In genomic region chr12:122042910-122043309, GRCh38 we compare ENCODE assay signal across 27 cellular contexts.
"Had no signal": no experiment of that assay in that cellular context is flagged by ENCODE, and none has a peak within 500 bp of the region (broad histone marks: within the 10 kb centered on the region; RNA-seq: fewer than 3 reads in every experiment).

No MANE protein-coding gene starts in this region.

- H3K4me1 Mint-ChIP-seq: activated CD4-positive, alpha-beta T cell treated with anti-CD3 and anti-CD28 coated beads, Interleukin-2, amount 10 ng/mL, durations not matched to agents 24 days and 14 days; activated CD8-positive, alpha-beta memory T cell treated with anti-CD3 and anti-CD28 coated beads, Interleukin-2, amount 10 ng/mL, durations not matched to agents 7 days and 5 days; activated naive CD4-positive, alpha-beta T cell treated with anti-CD3 and anti-CD28 coated beads, Interleukin-2, amount 50 U/mL, for 24 hours; IgD-negative memory B cell had no signal

- H3K9me3 Mint-ChIP-seq: activated CD4-positive, alpha-beta T cell treated with anti-CD3 and anti-CD28 coated beads, Interleukin-2, amount 10 ng/mL, durations not matched to agents 24 days and 14 days; activated naive CD4-positive, alpha-beta T cell treated with anti-CD3 and anti-CD28 coated beads, Interleukin-2, amount 50 U/mL, for 24 hours; activated T-cell treated with anti-CD3 and anti-CD28 coated beads, Interleukin-2, amount 50 U/mL, for 24 hours; activated T-helper 1 cell treated with anti-CD3 and anti-CD28 coated beads, Interleukin-12 subunit alpha, Interleukin-12 subunit beta, Interleukin-2, Interleukin-4 antibody, amounts not matched to agents 30 ng/mL and 10 ng/mL and 1 ng/mL, durations not matched to agents 14 hours and 24 hours and 36 hours; IgD-negative memory B cell had no signal

- H3K27ac Mint-ChIP-seq: activated CD4-positive, alpha-beta T cell treated with anti-CD3 and anti-CD28 coated beads, Interleukin-2, amount 10 ng/mL, durations not matched to agents 24 days and 14 days; activated CD8-positive, alpha-beta memory T cell treated with anti-CD3 and anti-CD28 coated beads, Interleukin-2, amount 10 ng/mL, durations not matched to agents 7 days and 5 days; activated naive CD4-positive, alpha-beta T cell treated with anti-CD3 and anti-CD28 coated beads, Interleukin-2, amount 50 U/mL, for 24 hours; activated T-cell treated with anti-CD3 and anti-CD28 coated beads, Interleukin-2, amount 50 U/mL, for 24 hours; activated T-helper 1 cell treated with anti-CD3 and anti-CD28 coated beads, Interleukin-12 subunit alpha, Interleukin-12 subunit beta, Interleukin-2, Interleukin-4 antibody, amounts not matched to agents 30 ng/mL and 10 ng/mL and 1 ng/mL, durations not matched to agents 14 hours and 24 hours and 36 hours; IgD-negative memory B cell had no signal

- H3K36me3 Mint-ChIP-seq: activated CD8-positive, alpha-beta memory T cell treated with anti-CD3 and anti-CD28 coated beads, Interleukin-2, amount 10 ng/mL, durations not matched to agents 7 days and 5 days; activated naive CD4-positive, alpha-beta T cell treated with anti-CD3 and anti-CD28 coated beads, Interleukin-2, amount 50 U/mL, for 24 hours; IgD-negative memory B cell had no signal

- H3K27me3 Mint-ChIP-seq: activated CD4-positive, alpha-beta T cell treated with anti-CD3 and anti-CD28 coated beads, Interleukin-2, amount 10 ng/mL, durations not matched to agents 24 days and 14 days; activated CD8-positive, alpha-beta memory T cell treated with anti-CD3 and anti-CD28 coated beads, Interleukin-2, amount 10 ng/mL, durations not matched to agents 7 days and 5 days; activated naive CD4-positive, alpha-beta T cell treated with anti-CD3 and anti-CD28 coated beads, Interleukin-2, amount 50 U/mL, for 24 hours; activated T-cell treated with anti-CD3 and anti-CD28 coated beads, Interleukin-2, amount 50 U/mL, for 24 hours; IgD-negative memory B cell had no signal

- H3K4me3 Mint-ChIP-seq: activated CD4-positive, alpha-beta T cell treated with anti-CD3 and anti-CD28 coated beads, Interleukin-2, amount 10 ng/mL, durations not matched to agents 24 days and 14 days; activated CD8-positive, alpha-beta memory T cell treated with anti-CD3 and anti-CD28 coated beads, Interleukin-2, amount 10 ng/mL, durations not matched to agents 7 days and 5 days; activated naive CD4-positive, alpha-beta T cell treated with anti-CD3 and anti-CD28 coated beads, Interleukin-2, amount 50 U/mL, for 24 hours; activated T-cell treated with anti-CD3 and anti-CD28 coated beads, Interleukin-2, amount 50 U/mL, for 24 hours; activated T-helper 1 cell treated with anti-CD3 and anti-CD28 coated beads, Interleukin-12 subunit alpha, Interleukin-12 subunit beta, Interleukin-2, Interleukin-4 antibody, amounts not matched to agents 30 ng/mL and 10 ng/mL and 1 ng/mL, durations not matched to agents 14 hours and 24 hours and 36 hours; IgD-negative memory B cell had no signal

- DNase-seq: activated CD4-positive, alpha-beta T cell treated with anti-CD3 and anti-CD28 coated beads for 1 hour; activated CD4-positive, alpha-beta T cell treated with anti-CD3 and anti-CD28 coated beads, Interleukin-2, amount 10 ng/mL, durations not matched to agents 24 days and 14 days; activated CD4-positive, alpha-beta T cell treated with anti-CD3 and anti-CD28 coated beads, Interleukin-2, amount 50 U/mL, for 48 hours; activated CD8-positive, alpha-beta memory T cell treated with anti-CD3 and anti-CD28 coated beads, Interleukin-2, amount 10 ng/mL, durations not matched to agents 7 days and 5 days; activated effector memory CD4-positive, alpha-beta T cell treated with Interleukin-2 at 50 U/mL for 16 hours; activated naive CD4-positive, alpha-beta T cell; activated T-cell treated with anti-CD3 and anti-CD28 coated beads, Interleukin-2, amount 50 U/mL, for 24 hours; aorta; NCI-H1092; NCI-H1417; NCI-H1694; NCI-H2029; NCI-H2107; NCI-H2171 treated with DMSO at 0.1 percent for 48 hours; NCI-H226; NCI-H69; NK-92 treated with Interleukin-12 subunit alpha and Interleukin-12 subunit beta, amount 100 ng/mL, for 24 hours; OCI-M1; RPMI8226; SJCRH30; SK-N-SH; T-helper 1 cell had no signal

- ATAC-seq: activated CD8-positive, alpha-beta memory T cell treated with anti-CD3 and anti-CD28 coated beads, Interleukin-2, amount 10 ng/mL, durations not matched to agents 7 days and 5 days; Panc1; Right ventricle myocardium inferior had no signal
